Comparison of ENCODE assay signal across 25 cellular contexts in genomic region chr18:57741273-57741672, GRCh38.
A peak's percentile ranks its signal among the peaks of the same experiment; 100 is the strongest.
DNase-seq lines count a peak whose midpoint lies in the region; TF ChIP-seq lines count a peak whose summit lies in the region.
"Had no signal": no experiment of that assay in that cellular context is flagged by ENCODE, and none has a peak within 500 bp of the region (broad histone marks: within the 10 kb centered on the region; RNA-seq: fewer than 3 reads in every experiment).

No MANE protein-coding gene starts in this region.

- H3K4me1 ChIP-seq in ascending aorta, result peaks cover 0 to 42% of the 10 kb centered on the region in 2 donors
- H3K4me1 ChIP-seq in osteoblast (ENCODE audit: insufficient read depth, low read length), result peaks cover 53% of the 10 kb centered on the region
- H3K4me1 ChIP-seq in effector memory CD4-positive, alpha-beta T cell (ENCODE audit: control insufficient read depth, insufficient read depth, low read length, poor library complexity, severe bottlenecking), result no peaks in the 10 kb centered on the region

- peak; percentile 39 for DNase-seq in AG10803 (ENCODE audit: low read depth)
- DNase-seq in ascending aorta (ENCODE audit: low spot score in 2 of 2), result no peak
- peak; percentile 47 for DNase-seq in fibroblast of mammary gland (ENCODE audit: low read depth)
- no peak for DNase-seq in osteoblast (ENCODE audit: insufficient read length, low spot score, missing footprints)
- no peak for DNase-seq in activated CD4-positive, alpha-beta T cell treated with anti-CD3 and anti-CD28 coated beads, Interleukin-2, amount 50 U/mL, for 1 hour
- DNase-seq in effector memory CD4-positive, alpha-beta T cell, result no peak
- no peak for DNase-seq in stimulated activated naive CD4-positive, alpha-beta T cell (lab: John Stamatoyannopoulos, UW)
- DNase-seq in activated naive CD4-positive, alpha-beta T cell (lab: John Stamatoyannopoulos, UW), result no peak
- DNase-seq: 8988T; Calu3; CD8-positive, alpha-beta memory T cell; DMS153; H9; KG1; NCI-H1105; NCI-H146; NCI-H2029; NCI-H2227 treated with DMSO at 0.1 percent for 48 hours; NCI-H510A treated with DMSO at 0.1 percent for 48 hours; NCI-H748 treated with DMSO at 0.1 percent for 48 hours; PC-9; SHP77 treated with DMSO at 0.1 percent for 48 hours had no signal

- H3K9me3 ChIP-seq in ascending aorta, result peaks cover 0 to 5% of the 10 kb centered on the region in 2 donors
- peaks cover 6% of the 10 kb centered on the region for H3K9me3 ChIP-seq in osteoblast (ENCODE audit: low read depth, low read length)
- no peaks in the 10 kb centered on the region for H3K9me3 ChIP-seq in effector memory CD4-positive, alpha-beta T cell (ENCODE audit: control insufficient read depth, low read length)

- no peak overlapping the region for H3K4me2 ChIP-seq in osteoblast (ENCODE audit: insufficient read depth, low read length)
- H3K4me2 ChIP-seq: PC-9 had no signal

- H3K79me2 ChIP-seq in osteoblast (ENCODE audit: insufficient read depth, low read length), result peaks cover 81% of the 10 kb centered on the region

- TF ChIP-seq CTCF in AG10803 (conservative IDR thresholded peaks at IDR 0.05; ENCODE audit: low read length) (no peak), ascending aorta (IDR thresholded peaks at IDR 0.05) (no peak), fibroblast of mammary gland (conservative IDR thresholded peaks at IDR 0.05; ENCODE audit: control insufficient read depth, insufficient read depth, low read depth, low read length) (no peak), osteoblast (IDR thresholded peaks at IDR 0.05; ENCODE audit: extremely low read depth, low read depth, low read length) (no peak)

- H4K20me1 ChIP-seq in osteoblast (ENCODE audit: insufficient read depth, low read length), result peaks cover 5% of the 10 kb centered on the region

- intact Hi-C loops in ascending aorta (cut with DNase I), result no loop called here

- H3K36me3 ChIP-seq in ascending aorta (peaks cover 0 to 10% of the 10 kb centered on the region in 2 donors), osteoblast (ENCODE audit: insufficient read depth, low read length) (peaks cover 14% of the 10 kb centered on the region)
- no peaks in the 10 kb centered on the region for H3K36me3 ChIP-seq in effector memory CD4-positive, alpha-beta T cell (ENCODE audit: control insufficient read depth, insufficient read depth, low read length)

- no peak overlapping the region for H2AFZ ChIP-seq in osteoblast (ENCODE audit: low read length)
- H2AFZ ChIP-seq: PC-9 had no signal

- H3K4me3 ChIP-seq in AG10803 (ENCODE audit: low read length) (no peak overlapping the region), ascending aorta (no peak overlapping the region), fibroblast of mammary gland (ENCODE audit: control insufficient read depth, low read depth, low read length) (no peak overlapping the region), osteoblast (ENCODE audit: insufficient read depth, low read length) (no peak overlapping the region)
- no peak overlapping the region for H3K4me3 ChIP-seq in effector memory CD4-positive, alpha-beta T cell (ENCODE audit: insufficient read depth, low read depth, low read length, poor library complexity, severe bottlenecking)
- H3K4me3 ChIP-seq: PC-9, SK-N-MC had no signal

- H3K27ac ChIP-seq in ascending aorta, result peak overlapping the region; percentile 85 to 88
- peak overlapping the region; percentile 43 for H3K27ac ChIP-seq in osteoblast (ENCODE audit: low read depth, low read length)
- H3K27ac ChIP-seq in effector memory CD4-positive, alpha-beta T cell (ENCODE audit: insufficient read depth, low read length, poor library complexity, severe bottlenecking), result no peak overlapping the region
- H3K27ac ChIP-seq: C4-2B, PC-9, RWPE1, SK-N-MC had no signal

- H3K27me3 ChIP-seq in ascending aorta (no peaks in the 10 kb centered on the region), osteoblast (ENCODE audit: insufficient read depth, low read length) (no peaks in the 10 kb centered on the region)
- no peaks in the 10 kb centered on the region for H3K27me3 ChIP-seq in effector memory CD4-positive, alpha-beta T cell (replicated peaks; ENCODE audit: control insufficient read depth, insufficient read depth, low read length, poor library complexity, severe bottlenecking)

Comparison
In these comparisons a context has a peak if more than half of its experiments do, and no peak if none do; other contexts are left out.
1. DNase-seq: peak in AG10803 (single experiment) and fibroblast of mammary gland (single experiment); none in ascending aorta (0 of 2), osteoblast (single experiment), activated CD4-positive, alpha-beta T cell treated with anti-CD3 and anti-CD28 coated beads, Interleukin-2, amount 50 U/mL, for 1 hour (single experiment), effector memory CD4-positive, alpha-beta T cell (0 of 3), stimulated activated naive CD4-positive, alpha-beta T cell (0 of 6) and activated naive CD4-positive, alpha-beta T cell (0 of 4).